In genomic region chr9:124381073-124381945, GRCh38 we compare ENCODE assay signal across 10 cellular contexts. TPM values are rescaled to one million over a fixed set of nuclear protein-coding genes. Genes with fewer than 3 reads are reported as not detected.
DNase-seq lines count a peak whose midpoint lies in the region; ATAC-seq and TF ChIP-seq lines count a peak whose summit lies in the region.
"Had no signal": no experiment of that assay in that cellular context is flagged by ENCODE, and none has a peak within 500 bp of the region (broad histone marks: within the 10 kb centered on the region; RNA-seq: fewer than 3 reads in every experiment).

No MANE protein-coding gene starts in this region.

- peaks cover 18% of the 10 kb centered on the region for H3K36me3 Mint-ChIP-seq in neural progenitor cell
- peaks cover 6% of the 10 kb centered on the region for H3K36me3 Mint-ChIP-seq in glutamatergic neuron (ENCODE audit: unreplicated experiment)

- no peak overlapping the region for H3K4me3 ChIP-seq in brain microvascular endothelial cell (ENCODE audit: low read depth, low read length)
- H3K4me3 ChIP-seq in neural progenitor cell, result no peak overlapping the region
- H3K4me3 ChIP-seq: lower lobe of right lung, psoas muscle had no signal

- H3K79me2 ChIP-seq in neural progenitor cell (ENCODE audit: low read depth), result peaks cover 24% of the 10 kb centered on the region

- TF ChIP-seq CTCF in brain microvascular endothelial cell (IDR thresholded peaks at IDR 0.05; ENCODE audit: low read depth, low read length, missing control alignments) (no peak), neural progenitor cell (IDR thresholded peaks at IDR 0.05) (no peak), glutamatergic neuron (IDR thresholded peaks at IDR 0.05; ENCODE audit: partially characterized antibody, unreplicated experiment) (no peak)

- H2AFZ ChIP-seq in neural progenitor cell (replicated peaks), result no peak overlapping the region

- no peaks in the 10 kb centered on the region for H3K9me3 ChIP-seq in neural progenitor cell (ENCODE audit: low read depth)
- H3K9me3 ChIP-seq: lower lobe of right lung, psoas muscle had no signal

- peaks cover 8% of the 10 kb centered on the region for H3F3A ChIP-seq in neural progenitor cell (ENCODE audit: low read depth)

- ATAC-seq in HG02885 (IDR thresholded peaks at IDR 0.05; ENCODE audit: poor library complexity, unreplicated experiment), result no peak
- ATAC-seq: lower lobe of right lung, psoas muscle had no signal

- H3K4me1 Mint-ChIP-seq in neural progenitor cell (no peaks in the 10 kb centered on the region), glutamatergic neuron (ENCODE audit: low read depth, unreplicated experiment) (peaks cover 35% of the 10 kb centered on the region)

- H3K27ac Mint-ChIP-seq in neural progenitor cell (no peak overlapping the region), glutamatergic neuron (ENCODE audit: unreplicated experiment) (no peak overlapping the region)

- peak overlapping the region; percentile 13 for H3K4me2 ChIP-seq in neural progenitor cell

- H4K20me1 ChIP-seq in neural progenitor cell (ENCODE audit: low read depth), result peaks cover 9% of the 10 kb centered on the region

- in situ Hi-C loops in brain microvascular endothelial cell (cut with HindIII; ENCODE audit: low pct_ligation_motif_present, low sequenced_read_pairs), result no loop called here

- H3K27me3 Mint-ChIP-seq in neural progenitor cell (ENCODE audit: insufficient read depth, low read depth), result peaks cover 2% of the 10 kb centered on the region
- H3K27me3 Mint-ChIP-seq in glutamatergic neuron (ENCODE audit: unreplicated experiment), result no peaks in the 10 kb centered on the region

- H3K9me3 Mint-ChIP-seq in neural progenitor cell (no peaks in the 10 kb centered on the region), glutamatergic neuron (ENCODE audit: unreplicated experiment) (no peaks in the 10 kb centered on the region)

- DNase-seq in GF-D8 (lab: John Stamatoyannopoulos, UW) (peak; percentile 64), MV-4-11 (lab: John Stamatoyannopoulos, UW) (peak; percentile 91), brain microvascular endothelial cell (peak; percentile 27), neural progenitor cell (ENCODE audit: low spot score) (no peak), NCI-H1092 (lab: John Stamatoyannopoulos, UW) (no peak), glutamatergic neuron (no peak)
- DNase-seq: lower lobe of right lung, NCI-H226, psoas muscle had no signal

- H3K4me3 Mint-ChIP-seq in neural progenitor cell, result no peak overlapping the region
- H3K4me3 Mint-ChIP-seq in glutamatergic neuron (ENCODE audit: unreplicated experiment), result no peak overlapping the region

- H3K27ac ChIP-seq in brain microvascular endothelial cell (no peak overlapping the region), neural progenitor cell (peak overlapping the region; percentile 56)
- H3K27ac ChIP-seq: lower lobe of right lung, psoas muscle had no signal

- H3K4me1 ChIP-seq in neural progenitor cell, result peaks cover 10% of the 10 kb centered on the region

- H3K36me3 ChIP-seq in brain microvascular endothelial cell (replicated peaks) (peaks cover 27% of the 10 kb centered on the region), neural progenitor cell (no peaks in the 10 kb centered on the region)

- no peaks in the 10 kb centered on the region for H3K27me3 ChIP-seq in brain microvascular endothelial cell (replicated peaks)
- H3K27me3 ChIP-seq in neural progenitor cell, result no peaks in the 10 kb centered on the region

- no peak overlapping the region for H3K9ac ChIP-seq in neural progenitor cell

RNA-seq across cellular contexts. Expression of gene PSMB7, which starts 33.9 kb away (rescaled TPM):
- total RNA-seq in neural progenitor cell (ENCODE audit: low replicate concordance) (249 and 270 TPM in 2 replicates), glutamatergic neuron (ENCODE audit: unreplicated experiment) (185 TPM)

Comparison
In these comparisons a context has a peak if more than half of its experiments do, and no peak if none do; other contexts are left out.
1. DNase-seq: peak in GF-D8 (single experiment), MV-4-11 (single experiment) and brain microvascular endothelial cell (single experiment); none in neural progenitor cell (single experiment), NCI-H1092 (single experiment) and glutamatergic neuron (single experiment).